In genomic region chr6:153465050-153465449, GRCh38 we compare ENCODE assay signal across 22 cellular contexts.
DNase-seq lines count a peak whose midpoint lies in the region; ATAC-seq, FAIRE-seq and TF ChIP-seq lines count a peak whose summit lies in the region.
"Had no signal": no experiment of that assay in that cellular context is flagged by ENCODE, and none has a peak within 500 bp of the region (broad histone marks: within the 10 kb centered on the region; RNA-seq: fewer than 3 reads in every experiment).

No MANE protein-coding gene starts in this region.

- H3K4me2 ChIP-seq in IMR-90 (ENCODE audit: low read depth, low read length) = no peak overlapping the region
- H3K4me2 ChIP-seq: BLaER1 treated with 17β-estradiol and CSF1 and Interleukin-3, amounts not matched to agents 10 nM and 100 nM had no signal

- no peak overlapping the region for H3K18ac ChIP-seq in IMR-90 (ENCODE audit: low read depth, low read length)

- no peak overlapping the region for H4K5ac ChIP-seq in IMR-90 (ENCODE audit: low read depth, low read length)

- dilution Hi-C loops in IMR-90 (cut with HindIII; ENCODE audit: low sequenced_read_pairs, unreplicated experiment) = no loop called here

- no peaks in the 10 kb centered on the region for H4K20me1 ChIP-seq in IMR-90 (ENCODE audit: insufficient read depth, low read length)
- H4K20me1 ChIP-seq: BLaER1 treated with 17β-estradiol and CSF1 and Interleukin-3, amounts not matched to agents 10 nM and 100 nM had no signal

- H3K27ac ChIP-seq in IMR-90 (ENCODE audit: insufficient read depth, low read length) = no peak overlapping the region
- H3K27ac ChIP-seq: 22Rv1; BLaER1 treated with 17β-estradiol and CSF1 and Interleukin-3, amounts not matched to agents 10 nM and 100 nM had no signal

- POLR2A ChIA-PET in IMR-90 (lab: Charles Lee; ENCODE audit: unreplicated experiment) = no interaction called here

- H3K79me1 ChIP-seq in IMR-90 (ENCODE audit: low read depth in 1 of 2, low read length in 2 of 2) = no peaks in the 10 kb centered on the region

- no peaks in the 10 kb centered on the region for H3K27me3 ChIP-seq in IMR-90 (ENCODE audit: control insufficient read depth, insufficient read depth, low read length)
- H3K27me3 ChIP-seq: BE2C; BLaER1 treated with 17β-estradiol and CSF1 and Interleukin-3, amounts not matched to agents 10 nM and 100 nM had no signal

- CTCF ChIA-PET in IMR-90 (lab: Yijun Ruan, JAX) = no interaction called here

- WGBS in IMR-90 (ENCODE audit: extremely low coverage in 2 of 2, insufficient read length in 1 of 2), 2 experiments = no CpG with 5 or more reads among the region's 2 CpGs

- no peak overlapping the region for H2BK20ac ChIP-seq in IMR-90 (ENCODE audit: low read depth, low read length)

- intact Hi-C loops in IMR-90 (cut with micrococcal nuclease) = no loop called here

- no peak overlapping the region for H3K4ac ChIP-seq in IMR-90 (ENCODE audit: low read depth, low read length)

- no peak overlapping the region for H2AFZ ChIP-seq in IMR-90 (replicated peaks; ENCODE audit: low read length, poor library complexity)

- DNase-seq in NCI-H82 (lab: John Stamatoyannopoulos, UW) = peak; percentile 56
- DNase-seq in NCI-H82 treated with DMSO at 0.1 percent for 48 hours (lab: John Stamatoyannopoulos, UW; ENCODE audit: unreplicated experiment) = no peak
- no peak for DNase-seq in IMR-90
- DNase-seq in frontal cortex (ENCODE audit: low spot score in 2 of 2) = no peak
- no peak for DNase-seq in NCI-H1694 (lab: John Stamatoyannopoulos, UW)
- DNase-seq: ACHN; AML-193; BE2C; CD4-positive, alpha-beta T cell; CD8-positive, alpha-beta memory T cell; DMS53; DMS79 treated with DMSO at 0.1 percent for 48 hours; GF-D8; GOT3; H7; HCEC 1CT had no signal

- no peak overlapping the region for H3K9ac ChIP-seq in IMR-90 (ENCODE audit: low read depth, low read length)
- H3K9ac ChIP-seq: BLaER1 treated with 17β-estradiol and CSF1 and Interleukin-3, amounts not matched to agents 10 nM and 100 nM had no signal

- no peak for ATAC-seq in IMR-90 (ENCODE audit: low read depth)
- no peak for ATAC-seq in HG02623 (IDR thresholded peaks at IDR 0.05; ENCODE audit: unreplicated experiment)

- H3K23ac ChIP-seq in IMR-90 (ENCODE audit: low read depth, low read length) = no peak overlapping the region

- H3K9me1 ChIP-seq in IMR-90 (ENCODE audit: insufficient read depth, low read length) = no peaks in the 10 kb centered on the region

- no peak overlapping the region for H3K14ac ChIP-seq in IMR-90 (replicated peaks; ENCODE audit: low read depth, low read length)

- no peak overlapping the region for H3K4me3 ChIP-seq in IMR-90 (ENCODE audit: insufficient read depth, low read depth, low read length)
- H3K4me3 ChIP-seq: BLaER1 treated with 17β-estradiol and CSF1 and Interleukin-3, amounts not matched to agents 10 nM and 100 nM had no signal

- no peak overlapping the region for H4K91ac ChIP-seq in IMR-90 (ENCODE audit: insufficient read depth, low read depth, low read length)

- in situ Hi-C loops in IMR-90 (cut with MboI; ENCODE audit: low sequenced_read_pairs) = no loop called here

- no peak overlapping the region for H2BK120ac ChIP-seq in IMR-90 (ENCODE audit: low read depth, low read length)

- H4K8ac ChIP-seq in IMR-90 (ENCODE audit: low read depth in 2 of 2, low read length in 2 of 2) = no peak overlapping the region

- H3K56ac ChIP-seq in IMR-90 (ENCODE audit: extremely low read depth, insufficient read depth, low read length) = no peak overlapping the region

- no peak for TF ChIP-seq POLR2A in IMR-90 (IDR thresholded peaks at IDR 0.05; ENCODE audit: low read depth, low read length)

- TF ChIP-seq CTCF in IMR-90 (conservative IDR thresholded peaks at IDR 0.05; ENCODE audit: low read depth, low read length) = no peak

- peak; percentile 3 for FAIRE-seq in frontal cortex (lab: Jason Lieb, UNC)
- FAIRE-seq: A204.1, GM12891, GM18507 had no signal

- no peak overlapping the region for H2BK15ac ChIP-seq in IMR-90 (ENCODE audit: low read depth, low read length)

- H3K4me1 ChIP-seq in IMR-90 (ENCODE audit: control insufficient read depth, insufficient read depth, low read length) = no peaks in the 10 kb centered on the region
- H3K4me1 ChIP-seq: BE2C; BLaER1 treated with 17β-estradiol and CSF1 and Interleukin-3, amounts not matched to agents 10 nM and 100 nM had no signal

- no peak overlapping the region for H2AK5ac ChIP-seq in IMR-90 (ENCODE audit: low read depth, low read length)

- BruUV-seq in IMR-90 (replicated peaks; lab: Mats Ljungman, UMichigan) = no TSS peak

- no peak overlapping the region for H2AK9ac ChIP-seq in IMR-90 (replicated peaks; ENCODE audit: low read depth, low read length, poor library complexity)

- no peak overlapping the region for H2BK5ac ChIP-seq in IMR-90 (ENCODE audit: low read depth, low read length, poor library complexity, severe bottlenecking)

- no peaks in the 10 kb centered on the region; the same call in 1 of the 2 replicates for H3K9me3 ChIP-seq in IMR-90 (ENCODE audit: control insufficient read depth, insufficient read depth, low read length)
- H3K9me3 ChIP-seq: BE2C had no signal

- no peak for TF ChIP-seq RAD21 in IMR-90 (IDR thresholded peaks at IDR 0.05; ENCODE audit: low read length)

- no peaks in the 10 kb centered on the region for H3K36me3 ChIP-seq in IMR-90 (ENCODE audit: control insufficient read depth, insufficient read depth, low read length)
- H3K36me3 ChIP-seq: BE2C; BLaER1 treated with 17β-estradiol and CSF1 and Interleukin-3, amounts not matched to agents 10 nM and 100 nM had no signal

TF ChIP-seq in IMR-90, 13 proteins besides CTCF, POLR2A, EP300 and RAD21:
- TF ChIP-seq MAZ (IDR thresholded peaks at IDR 0.05; ENCODE audit: borderline replicate concordance, low read depth, low read length) (no peak), MAFK (IDR thresholded peaks at IDR 0.05; ENCODE audit: low read depth, low read length) (peak; percentile 60)
TF ChIP-seq in IMR-90: peak in this region for 1.
